In genomic region chr9:132901859-132902831, GRCh38 we compare ENCODE assay signal across 7 cellular contexts. TPM values are rescaled to one million over a fixed set of nuclear protein-coding genes. Genes with fewer than 3 reads are reported as not detected.
A peak's percentile ranks its signal among the peaks of the same experiment; 100 is the strongest.
DNase-seq lines count a peak whose midpoint lies in the region; FAIRE-seq and TF ChIP-seq lines count a peak whose summit lies in the region.

No MANE protein-coding gene starts in this region.

- no peaks in the 10 kb centered on the region for H3K9me3 Mint-ChIP-seq in type B pancreatic cell

- no peak overlapping the region for H3K4me3 Mint-ChIP-seq in type B pancreatic cell

- H3K27me3 Mint-ChIP-seq in type B pancreatic cell = no peaks in the 10 kb centered on the region

- no peaks in the 10 kb centered on the region for H3K27me3 ChIP-seq in SJSA1 (replicated peaks)
- no peaks in the 10 kb centered on the region for H3K27me3 ChIP-seq in parathyroid adenoma (ENCODE audit: control insufficient read depth, insufficient read depth, low read length)

- peak overlapping the region; percentile 66 for H3K27ac ChIP-seq in KOPT-K1 (ENCODE audit: low read depth, low read length, poor library complexity, severe bottlenecking)
- no peak overlapping the region for H3K27ac ChIP-seq in SJSA1
- H3K27ac ChIP-seq in parathyroid adenoma = no peak overlapping the region

- peak; percentile 85 for TF ChIP-seq CTCF in GM12873 (IDR thresholded peaks at IDR 0.05; ENCODE audit: insufficient read depth, low read depth, low read length, missing control alignments)
- TF ChIP-seq CTCF in parathyroid adenoma (IDR thresholded peaks at IDR 0.05) = peak; percentile 67
- peak; percentile 98 for TF ChIP-seq CTCF in type B pancreatic cell (conservative IDR thresholded peaks at IDR 0.05)

- peak overlapping the region; percentile 16 for H3K27ac Mint-ChIP-seq in type B pancreatic cell

- no peaks in the 10 kb centered on the region for H3K79me2 ChIP-seq in parathyroid adenoma

- peak; percentile 58 to 74 for DNase-seq in SJSA1 (ENCODE audit: low read depth in 1 of 2, low spot score in 2 of 2)
- peak; percentile 89 for DNase-seq in activated effector memory CD4-positive, alpha-beta T cell treated with anti-CD3 and anti-CD28 coated beads, Interleukin-2, amount 50 U/mL, for 16 hours
- DNase-seq in frontal cortex (ENCODE audit: low spot score in 2 of 2) = peak in 1 of 2 donors; percentile 75
- peak; percentile 82 for DNase-seq in type B pancreatic cell (ENCODE audit: extremely low spot score, unreplicated experiment)

- no peak overlapping the region for H3K9ac ChIP-seq in parathyroid adenoma

- H3K36me3 ChIP-seq in KOPT-K1 (ENCODE audit: insufficient read depth, low read length) = peaks cover 59% of the 10 kb centered on the region
- peaks cover 94% of the 10 kb centered on the region for H3K36me3 ChIP-seq in SJSA1
- no peaks in the 10 kb centered on the region for H3K36me3 ChIP-seq in parathyroid adenoma (ENCODE audit: control insufficient read depth, insufficient read depth, low read length)

- peak; percentile 10 for FAIRE-seq in frontal cortex (lab: Jason Lieb, UNC)

- no peaks in the 10 kb centered on the region for H3K4me1 Mint-ChIP-seq in type B pancreatic cell (ENCODE audit: unreplicated experiment)

- H3K9me3 ChIP-seq in KOPT-K1 (ENCODE audit: insufficient read depth, low read length, poor library complexity, severe bottlenecking) (no peaks in the 10 kb centered on the region), SJSA1 (replicated peaks) (no peaks in the 10 kb centered on the region), parathyroid adenoma (ENCODE audit: control insufficient read depth, low read length) (no peaks in the 10 kb centered on the region)

- H2AFZ ChIP-seq in parathyroid adenoma = no peak overlapping the region

- H3K4me3 ChIP-seq in SJSA1 (no peak overlapping the region), parathyroid adenoma (ENCODE audit: low read depth, low read length) (no peak overlapping the region)

- peaks cover 14% of the 10 kb centered on the region for H3K36me3 Mint-ChIP-seq in type B pancreatic cell

- H3K4me2 ChIP-seq in parathyroid adenoma (ENCODE audit: low read length) = no peak overlapping the region

- H3K4me1 ChIP-seq in SJSA1 (replicated peaks) (no peaks in the 10 kb centered on the region), parathyroid adenoma (no peaks in the 10 kb centered on the region)

RNA-seq across cellular contexts. Expression of gene SPACA9, which starts 23.4 kb away (rescaled TPM):
- total RNA-seq in SJSA1 (2014; rRNA removed; shearing (Covaris generic)) = 1.2 and 1.8 TPM in 2 replicates
- 2.0 TPM for total RNA-seq in frontal cortex
- total RNA-seq in type B pancreatic cell (ENCODE audit: low replicate concordance) = 5.2 and 8.3 TPM in 2 replicates

RNA-seq across cellular contexts. Expression of gene AK8, which starts 24.1 kb away (rescaled TPM):
- total RNA-seq in SJSA1 (2014; rRNA removed; shearing (Covaris generic)) = 0.13 TPM in 1 of 2 replicates, not detected in the other
- total RNA-seq in frontal cortex (1.2 TPM), type B pancreatic cell (ENCODE audit: low replicate concordance) (4.6 and 5.5 TPM in 2 replicates)

RNA-seq across cellular contexts. Expression of gene TSC1, which starts 42.3 kb away (rescaled TPM):
- 44.0 and 54.5 TPM in 2 replicates for total RNA-seq in SJSA1 (2014; rRNA removed; shearing (Covaris generic))
- total RNA-seq in frontal cortex (36.7 TPM), type B pancreatic cell (ENCODE audit: low replicate concordance) (46.0 and 58.9 TPM in 2 replicates)
